ENCODE assay signal across 8 cellular contexts in genomic region chr15:84570164-84570692, GRCh38. TPM values are rescaled to one million over a fixed set of nuclear protein-coding genes. Genes with fewer than 3 reads are reported as not detected.
DNase-seq lines count a peak whose midpoint lies in the region; TF ChIP-seq lines count a peak whose summit lies in the region.

No MANE protein-coding gene starts in this region.

- H3K27me3 ChIP-seq in parathyroid adenoma (ENCODE audit: control insufficient read depth, insufficient read depth, low read length) (no peaks in the 10 kb centered on the region), uterus (no peaks in the 10 kb centered on the region)

- no peaks in the 10 kb centered on the region for H3K79me2 ChIP-seq in parathyroid adenoma

- H3K4me3 ChIP-seq in parathyroid adenoma (ENCODE audit: low read depth, low read length), result peak overlapping the region; percentile 66
- H3K4me3 ChIP-seq in uterus, result peak overlapping the region; percentile 61 to 71

- no peak for TF ChIP-seq POLR2A in uterus (IDR thresholded peaks at IDR 0.05)

- H3K9ac ChIP-seq in parathyroid adenoma, result no peak overlapping the region

- peak overlapping the region; percentile 84 for H3K27ac Mint-ChIP-seq in activated naive CD4-positive, alpha-beta T cell treated with anti-CD3 and anti-CD28 coated beads, Interleukin-2, amount 10 ng/mL, durations not matched to agents 7 days and 5 days
- peak overlapping the region; percentile 87 for H3K27ac Mint-ChIP-seq in glutamatergic neuron (ENCODE audit: unreplicated experiment)

- H3K4me1 Mint-ChIP-seq in activated naive CD4-positive, alpha-beta T cell treated with anti-CD3 and anti-CD28 coated beads, Interleukin-2, amount 10 ng/mL, durations not matched to agents 7 days and 5 days, result peaks cover 17% of the 10 kb centered on the region
- H3K4me1 Mint-ChIP-seq in glutamatergic neuron (ENCODE audit: low read depth, unreplicated experiment), result peaks cover 19% of the 10 kb centered on the region

- H3K9me3 Mint-ChIP-seq in activated naive CD4-positive, alpha-beta T cell treated with anti-CD3 and anti-CD28 coated beads, Interleukin-2, amount 10 ng/mL, durations not matched to agents 7 days and 5 days, result no peaks in the 10 kb centered on the region
- peaks cover 9% of the 10 kb centered on the region for H3K9me3 Mint-ChIP-seq in glutamatergic neuron (ENCODE audit: unreplicated experiment)

- TF ChIP-seq CTCF in glutamatergic neuron (IDR thresholded peaks at IDR 0.05; ENCODE audit: partially characterized antibody, unreplicated experiment), result no peak
- TF ChIP-seq CTCF in parathyroid adenoma (IDR thresholded peaks at IDR 0.05), result no peak
- TF ChIP-seq CTCF in uterus (IDR thresholded peaks at IDR 0.05), result no peak

- DNase-seq in SKM-1 treated with dmso at 0.1 percent for 144 hours (lab: John Stamatoyannopoulos, UW; ENCODE audit: unreplicated experiment) (peak; percentile 59), SKM-1 (lab: John Stamatoyannopoulos, UW; ENCODE audit: unreplicated experiment) (no peak), RPMI7951 (ENCODE audit: low read depth) (peak; percentile 47), glutamatergic neuron (peak; percentile 44), uterus (peak; percentile 49 to 53), SW 1271 (lab: John Stamatoyannopoulos, UW) (no peak)
- DNase-seq in activated naive CD4-positive, alpha-beta T cell treated with anti-CD3 and anti-CD28 coated beads, Interleukin-2, amount 10 ng/mL, durations not matched to agents 7 days and 5 days, result peak; percentile 72

- H2AFZ ChIP-seq in parathyroid adenoma, result peak overlapping the region; percentile 92

- peaks cover 1% of the 10 kb centered on the region for H3K36me3 Mint-ChIP-seq in activated naive CD4-positive, alpha-beta T cell treated with anti-CD3 and anti-CD28 coated beads, Interleukin-2, amount 10 ng/mL, durations not matched to agents 7 days and 5 days
- no peaks in the 10 kb centered on the region for H3K36me3 Mint-ChIP-seq in glutamatergic neuron (ENCODE audit: unreplicated experiment)

- H3K27me3 Mint-ChIP-seq in activated naive CD4-positive, alpha-beta T cell treated with anti-CD3 and anti-CD28 coated beads, Interleukin-2, amount 10 ng/mL, durations not matched to agents 7 days and 5 days, result peaks cover 23% of the 10 kb centered on the region
- H3K27me3 Mint-ChIP-seq in glutamatergic neuron (ENCODE audit: unreplicated experiment), result peaks cover 11% of the 10 kb centered on the region

- CTCF ChIA-PET in activated naive CD4-positive, alpha-beta T cell treated with anti-CD3 and anti-CD28 coated beads, Interleukin-2, amount 10 ng/mL, durations not matched to agents 7 days and 5 days (lab: Charles Lee), result interaction anchor here (0.7 to 1.9 kb wide), 3 partner anchors 16 to 42 kb away, joined by 3 to 9 read pairs (median 5); no protein-coding TSS in a partner anchor

- H3K27ac ChIP-seq in parathyroid adenoma, result peak overlapping the region; percentile 56
- H3K27ac ChIP-seq in uterus, result peak overlapping the region; percentile 94 to 96

- intact Hi-C loops in uterus (cut with DNase I; ENCODE audit: low total_unique reads), result no loop called here

- H3K4me3 Mint-ChIP-seq in activated naive CD4-positive, alpha-beta T cell treated with anti-CD3 and anti-CD28 coated beads, Interleukin-2, amount 10 ng/mL, durations not matched to agents 7 days and 5 days, result peak overlapping the region; percentile 82
- peak overlapping the region; percentile 95 for H3K4me3 Mint-ChIP-seq in glutamatergic neuron (ENCODE audit: unreplicated experiment)

- no peaks in the 10 kb centered on the region for H3K4me1 ChIP-seq in parathyroid adenoma
- H3K4me1 ChIP-seq in uterus, result peaks cover 0 to 5% of the 10 kb centered on the region in 2 donors

- H3K4me2 ChIP-seq in parathyroid adenoma (ENCODE audit: low read length), result peak overlapping the region; percentile 75

- no peaks in the 10 kb centered on the region for H3K9me3 ChIP-seq in parathyroid adenoma (ENCODE audit: control insufficient read depth, low read length)
- H3K9me3 ChIP-seq in uterus, result no peaks in the 10 kb centered on the region

- H3K36me3 ChIP-seq in parathyroid adenoma (ENCODE audit: control insufficient read depth, insufficient read depth, low read length) (no peaks in the 10 kb centered on the region), uterus (no peaks in the 10 kb centered on the region)

RNA-seq across cellular contexts. Expression of gene ZSCAN2, which starts 30.6 kb away (rescaled TPM):
- 7.8 and 15.5 TPM in 2 replicates for total RNA-seq in RPMI7951 (2014; rRNA removed; shearing (Covaris generic))
- total RNA-seq in glutamatergic neuron (ENCODE audit: unreplicated experiment), result 40.0 TPM
- 10 to 100 TPM in 1 of 4 donors, 1 to 10 TPM in 2, under 1 TPM in 1; 0.59 to 30.0 (median 5.3) TPM for total RNA-seq in uterus

Comparison
In these comparisons a context has a peak if more than half of its experiments do, and no peak if none do; other contexts are left out.
1. DNase-seq: peak in SKM-1 treated with dmso at 0.1 percent for 144 hours (single experiment), RPMI7951 (single experiment), activated naive CD4-positive, alpha-beta T cell treated with anti-CD3 and anti-CD28 coated beads, Interleukin-2, amount 10 ng/mL, durations not matched to agents 7 days and 5 days (single experiment), glutamatergic neuron (single experiment) and uterus (2 of 2); none in SKM-1 (single experiment) and SW 1271 (0 of 2).